Comparison of ENCODE assay signal across 12 cellular contexts in genomic region chr2:202036601-202037037, GRCh38. TPM values are rescaled to one million over a fixed set of nuclear protein-coding genes. Genes with fewer than 3 reads are reported as not detected.
DNase-seq lines count a peak whose midpoint lies in the region; ATAC-seq and TF ChIP-seq lines count a peak whose summit lies in the region.
"Had no signal": no experiment of that assay in that cellular context is flagged by ENCODE, and none has a peak within 500 bp of the region (broad histone marks: within the 10 kb centered on the region; RNA-seq: fewer than 3 reads in every experiment).

No MANE protein-coding gene starts in this region.

- H3K27ac ChIP-seq in PC-3 (ENCODE audit: low read length): no peak overlapping the region
- H3K27ac ChIP-seq in esophagus squamous epithelium: peak overlapping the region; percentile 89 to 94 (median 92)
- peak overlapping the region; percentile 69 for H3K27ac ChIP-seq in neural progenitor cell
- H3K27ac ChIP-seq in upper lobe of left lung: no peak overlapping the region
- H3K27ac ChIP-seq: epithelial cell of prostate, pancreas had no signal

- peak overlapping the region; percentile 58 for H3K4me3 ChIP-seq in AG09309 (ENCODE audit: control insufficient read depth, low read depth, low read length)
- H3K4me3 ChIP-seq in PC-3 (ENCODE audit: low read length): 0 out of 2 replicates have a peak overlapping the region, but pooled peaks have one; percentile 18
- H3K4me3 ChIP-seq in esophagus squamous epithelium: peak overlapping the region in 3 of 4 donors; percentile 60 to 81 (median 80)
- peak overlapping the region; percentile 93 for H3K4me3 ChIP-seq in neural progenitor cell
- H3K4me3 ChIP-seq in upper lobe of left lung: peak overlapping the region in 2 of 4 donors; percentile 69 to 87
- H3K4me3 ChIP-seq: pancreas had no signal

- H3K4me2 ChIP-seq in PC-3 (ENCODE audit: low read length): peak overlapping the region; percentile 37; the same call in 1 of the 2 replicates
- peak overlapping the region; percentile 83 for H3K4me2 ChIP-seq in neural progenitor cell

- H3K27ac Mint-ChIP-seq in neural progenitor cell: no peak overlapping the region
- H3K27ac Mint-ChIP-seq: CD14-positive monocyte had no signal

- H3K4me1 ChIP-seq in PC-3 (ENCODE audit: insufficient read depth, low read length): peaks cover 28% of the 10 kb centered on the region
- H3K4me1 ChIP-seq in esophagus squamous epithelium: peaks cover 23 to 64% (median 25%) of the 10 kb centered on the region in 3 donors
- peaks cover 37% of the 10 kb centered on the region for H3K4me1 ChIP-seq in neural progenitor cell
- peaks cover 15 to 57% (median 29%) of the 10 kb centered on the region in 4 donors for H3K4me1 ChIP-seq in upper lobe of left lung

- WGBS in esophagus squamous epithelium, 2 donors: 76 to 77% methylated on average over 13 to 15 of the region's 15 CpGs
- WGBS in upper lobe of left lung, 2 donors: 57 to 60% methylated on average over 12 to 15 of the region's 15 CpGs

- H3K36me3 ChIP-seq in PC-3 (ENCODE audit: low read depth, low read length) (no peaks in the 10 kb centered on the region), esophagus squamous epithelium (peaks cover 0 to 7% (median 0%) of the 10 kb centered on the region in 3 donors), neural progenitor cell (no peaks in the 10 kb centered on the region), upper lobe of left lung (no peaks in the 10 kb centered on the region)
- H3K36me3 ChIP-seq: pancreas had no signal

- H3K9me3 ChIP-seq in PC-3 (ENCODE audit: low read length) (no peaks in the 10 kb centered on the region), esophagus squamous epithelium (no peaks in the 10 kb centered on the region), neural progenitor cell (ENCODE audit: low read depth) (no peaks in the 10 kb centered on the region), upper lobe of left lung (no peaks in the 10 kb centered on the region)
- H3K9me3 ChIP-seq: pancreas had no signal

- peaks cover 41% of the 10 kb centered on the region for H3K4me1 Mint-ChIP-seq in neural progenitor cell

- ATAC-seq in PC-3 (no peak), HG02623 (IDR thresholded peaks at IDR 0.05; ENCODE audit: unreplicated experiment) (no peak), upper lobe of left lung (ENCODE audit: low FRiP score in 2 of 2) (no peak)
- ATAC-seq: pancreas had no signal

- no peak overlapping the region for H3K4me3 Mint-ChIP-seq in neural progenitor cell
- H3K4me3 Mint-ChIP-seq: CD14-positive monocyte had no signal

- CTCF ChIA-PET in PC-3 (lab: Charles Lee): no interaction called here

- no peaks in the 10 kb centered on the region for H3K9me3 Mint-ChIP-seq in neural progenitor cell

- no peaks in the 10 kb centered on the region for H3K79me2 ChIP-seq in PC-3 (ENCODE audit: low read length)
- H3K79me2 ChIP-seq in neural progenitor cell (ENCODE audit: low read depth): peaks cover 82% of the 10 kb centered on the region

- H3K27me3 Mint-ChIP-seq in neural progenitor cell (ENCODE audit: insufficient read depth, low read depth): peaks cover 2% of the 10 kb centered on the region

- TF ChIP-seq POLR2A in esophagus squamous epithelium (IDR thresholded peaks at IDR 0.05) (no peak), upper lobe of left lung (IDR thresholded peaks at IDR 0.05) (no peak)

- TSS peak; percentile 37 for BruUV-seq in PC-3 (replicated peaks; lab: Mats Ljungman, UMichigan)

- no peak for TF ChIP-seq EP300 in upper lobe of left lung (IDR thresholded peaks at IDR 0.05)

- POLR2A ChIA-PET in PC-3 (lab: Charles Lee; ENCODE audit: unreplicated experiment): no interaction called here

- H3K9ac ChIP-seq in PC-3 (ENCODE audit: low read length) (no peak overlapping the region), neural progenitor cell (peak overlapping the region; percentile 27)

- no peaks in the 10 kb centered on the region for H4K20me1 ChIP-seq in PC-3 (ENCODE audit: low read length)
- H4K20me1 ChIP-seq in neural progenitor cell (ENCODE audit: low read depth): peaks cover 71% of the 10 kb centered on the region

- no peak overlapping the region for H2AFZ ChIP-seq in PC-3 (ENCODE audit: low read length)
- H2AFZ ChIP-seq in neural progenitor cell (replicated peaks): no peak overlapping the region

- DNase-seq in AG09309 (ENCODE audit: low read depth) (no peak), PC-3 (no peak), esophagus squamous epithelium (lab: John Stamatoyannopoulos, UW) (no peak), neural progenitor cell (ENCODE audit: low spot score) (peak; percentile 91), DMS79 treated with DMSO at 0.1 percent for 48 hours (lab: John Stamatoyannopoulos, UW) (no peak), NCI-H128 (lab: John Stamatoyannopoulos, UW; ENCODE audit: unreplicated experiment) (no peak), upper lobe of left lung (no peak)
- DNase-seq: activated gamma-delta T cell treated with Interleukin-2 at 50 U/mL for 16 hours had no signal

- TF ChIP-seq CTCF in AG09309 (IDR thresholded peaks at IDR 0.05; ENCODE audit: control insufficient read depth, insufficient read depth, low read depth, low read length, missing control alignments) (no peak), PC-3 (conservative IDR thresholded peaks at IDR 0.05; ENCODE audit: low read depth, low read length) (no peak), esophagus squamous epithelium (IDR thresholded peaks at IDR 0.05) (no peak), neural progenitor cell (IDR thresholded peaks at IDR 0.05) (no peak), upper lobe of left lung (IDR thresholded peaks at IDR 0.05) (no peak)

- H3F3A ChIP-seq in PC-3 (ENCODE audit: low read length, unreplicated experiment) (no peaks in the 10 kb centered on the region), neural progenitor cell (ENCODE audit: low read depth) (peaks cover 81% of the 10 kb centered on the region)

- H3K27me3 ChIP-seq in PC-3 (ENCODE audit: low read length) (no peaks in the 10 kb centered on the region), esophagus squamous epithelium (peaks cover 0 to 49% (median 0%) of the 10 kb centered on the region in 4 donors), neural progenitor cell (no peaks in the 10 kb centered on the region), upper lobe of left lung (peaks cover 0 to 23% (median 7%) of the 10 kb centered on the region in 4 donors)

- H3K36me3 Mint-ChIP-seq in neural progenitor cell: peaks cover 4% of the 10 kb centered on the region

- intact Hi-C loops in PC-3 (cut with micrococcal nuclease): no loop called here
- intact Hi-C loops in esophagus squamous epithelium (cut with DNase I): no loop called here

- H3K9me2 ChIP-seq in PC-3 (replicated peaks; ENCODE audit: low read length): no peaks in the 10 kb centered on the region

RNA-seq across cellular contexts. Expression of gene FZD7, which starts 3.0 kb away (rescaled TPM):
- total RNA-seq in PC-3 (2014; rRNA removed): 4.8 and 5.5 TPM in 2 replicates
- 10 to 100 TPM in 1 of 4 donors, 1 to 10 TPM in 3; 2.6 to 11.3 (median 4.0) TPM for total RNA-seq in esophagus squamous epithelium
- 79.4 and 106 TPM in 2 replicates for total RNA-seq in neural progenitor cell (ENCODE audit: low replicate concordance)
- total RNA-seq in upper lobe of left lung: 10 to 100 TPM in 4 of 6 donors, 1 to 10 TPM in 2; 2.6 to 15.3 (median 10.8) TPM

RNA-seq across cellular contexts. Expression of gene KIAA2012, which starts 36.4 kb away (rescaled TPM):
- total RNA-seq in PC-3 (2014; rRNA removed) (not detected in 2 replicates), esophagus squamous epithelium (not detected), neural progenitor cell (ENCODE audit: low replicate concordance) (not detected in 2 replicates), upper lobe of left lung (10 to 100 TPM in 1 of 6 donors, 1 to 10 TPM in 3, under 1 TPM in 1, not detected in 1; 0.74 to 13.3 (median 2.2) TPM)
- total RNA-seq: pancreas had no signal

Comparison
In these comparisons a context has a peak if more than half of its experiments do, and no peak if none do; other contexts are left out.
1. H3K27ac ChIP-seq: peak in esophagus squamous epithelium (4 of 4) and neural progenitor cell (single experiment); none in PC-3 (single experiment) and upper lobe of left lung (0 of 4).